ENCODE assay signal across 30 cellular contexts in the genomic region with DNA sequence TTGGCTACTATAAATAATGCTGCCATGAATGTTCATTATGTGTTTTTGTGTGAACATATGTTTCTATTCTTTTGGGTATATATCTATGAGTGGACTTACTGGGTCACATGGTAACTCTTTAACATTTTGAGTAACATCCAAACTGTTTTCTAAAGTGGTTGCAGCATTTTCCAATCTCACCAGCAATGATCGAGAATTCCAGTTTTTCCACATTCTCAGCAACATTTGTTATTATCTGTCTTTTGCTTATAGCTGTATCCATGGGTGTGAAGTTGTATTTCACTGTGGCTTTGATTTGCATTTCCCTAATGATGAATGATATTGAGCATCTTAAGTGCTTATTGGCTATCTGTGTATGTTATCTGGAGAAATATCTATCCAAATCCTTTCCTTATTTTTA.
DNase-seq lines count a peak whose midpoint lies in the region; ATAC-seq, FAIRE-seq and TF ChIP-seq lines count a peak whose summit lies in the region.
"Had no signal": no experiment of that assay in that cellular context is flagged by ENCODE, and none has a peak within 500 bp of the region (broad histone marks: within the 10 kb centered on the region; RNA-seq: fewer than 3 reads in every experiment).

No MANE protein-coding gene starts in this region.

- peaks cover 32% of the 10 kb centered on the region for H3K4me1 ChIP-seq in keratinocyte (ENCODE audit: control insufficient read depth, extremely low read depth, insufficient read depth, low read length)
- H3K4me1 ChIP-seq in tibial artery, result peaks cover 0 to 41% (median 26%) of the 10 kb centered on the region in 4 donors

- dilution Hi-C loops in keratinocyte (cut with MboI; ENCODE audit: extremely low pct_ligation_motif_present, low sequenced_read_pairs), result no loop called here

- no peak for FAIRE-seq in keratinocyte (lab: Jason Lieb, UNC)
- FAIRE-seq: islet of Langerhans, urothelium cell line had no signal

- H3K27ac Mint-ChIP-seq in Calu3 (ENCODE audit: unreplicated experiment), result peak overlapping the region; percentile 99
- H3K27ac Mint-ChIP-seq: activated CD8-positive, alpha-beta T cell treated with anti-CD3 and anti-CD28 coated beads, Interleukin-2, amount 10 ng/mL, durations not matched to agents 7 days and 5 days; activated naive CD4-positive, alpha-beta T cell treated with anti-CD3 and anti-CD28 coated beads, Interleukin-2, amount 50 U/mL, for 24 hours; progenitor cell of endocrine pancreas had no signal

- TF ChIP-seq CTCF in Calu3 (IDR thresholded peaks at IDR 0.05; ENCODE audit: unreplicated experiment) (no peak), VCaP (conservative IDR thresholded peaks at IDR 0.05) (no peak), keratinocyte (optimal IDR thresholded peaks at IDR 0.05 in 1 of 3, IDR thresholded peaks at IDR 0.05 in 1 of 3, conservative IDR thresholded peaks at IDR 0.05 in 1 of 3; ENCODE audit: extremely low read depth in 1 of 3, insufficient read depth in 2 of 3, low read length in 3 of 3) (no peak), tibial artery (IDR thresholded peaks at IDR 0.05) (no peak)

- peaks cover 0 to 2% of the 10 kb centered on the region in 2 experiments for H3K36me3 ChIP-seq in keratinocyte (ENCODE audit: control insufficient read depth in 2 of 2, extremely low read depth in 1 of 2, insufficient read depth in 2 of 2, low read length in 2 of 2)
- H3K36me3 ChIP-seq in tibial artery, result peaks cover 6 to 13% (median 9%) of the 10 kb centered on the region in 3 donors
- H3K36me3 ChIP-seq: colonic mucosa, right lobe of liver had no signal

- H3K9me3 ChIP-seq in keratinocyte (ENCODE audit: control insufficient read depth, low read depth, low read length), result no peaks in the 10 kb centered on the region
- H3K9me3 ChIP-seq in tibial artery, result no peaks in the 10 kb centered on the region
- H3K9me3 ChIP-seq: colonic mucosa, neutrophil, right lobe of liver had no signal

- H3K4me1 Mint-ChIP-seq in Calu3 (ENCODE audit: low read depth, unreplicated experiment), result peaks cover 35% of the 10 kb centered on the region
- H3K4me1 Mint-ChIP-seq: activated naive CD4-positive, alpha-beta T cell treated with anti-CD3 and anti-CD28 coated beads, Interleukin-2, amount 50 U/mL, for 24 hours; CD8-positive, alpha-beta memory T cell had no signal

- no peak overlapping the region for H2AFZ ChIP-seq in keratinocyte (ENCODE audit: control insufficient read depth, low read length)

- H3K4me3 ChIP-seq in keratinocyte (ENCODE audit: control insufficient read depth in 2 of 3, extremely low read depth in 1 of 3, insufficient read depth in 2 of 3, low read depth in 1 of 3, low read length in 3 of 3), result peak overlapping the region in 1 of 3 experiments; percentile 34
- H3K4me3 ChIP-seq in tibial artery, result no peak overlapping the region
- H3K4me3 ChIP-seq: cardiac muscle cell, colonic mucosa, right lobe of liver had no signal

- no peaks in the 10 kb centered on the region for H3K79me2 ChIP-seq in keratinocyte (ENCODE audit: control insufficient read depth, insufficient read depth, low read length)

- H3K9me3 Mint-ChIP-seq in Calu3 (ENCODE audit: low read depth, unreplicated experiment), result no peaks in the 10 kb centered on the region
- H3K9me3 Mint-ChIP-seq: activated naive CD4-positive, alpha-beta T cell treated with anti-CD3 and anti-CD28 coated beads, Interleukin-2, amount 50 U/mL, for 24 hours; activated T-helper 17 cell treated with anti-CD3 and anti-CD28 coated beads, Interleukin-2, amount 50 U/mL, for 72 hours; CD8-positive, alpha-beta memory T cell had no signal

- no peaks in the 10 kb centered on the region for H4K20me1 ChIP-seq in keratinocyte (ENCODE audit: control insufficient read depth, extremely low read depth, insufficient read depth, low read length)

- no TSS peak for BruUV-seq in Calu3 (replicated peaks; lab: Mats Ljungman, UMichigan)

- H3K4me3 Mint-ChIP-seq in Calu3 (ENCODE audit: low read depth, unreplicated experiment), result peak overlapping the region; percentile 56
- H3K4me3 Mint-ChIP-seq: activated CD8-positive, alpha-beta T cell treated with anti-CD3 and anti-CD28 coated beads, Interleukin-2, amount 10 ng/mL, durations not matched to agents 7 days and 5 days; activated naive CD4-positive, alpha-beta T cell treated with anti-CD3 and anti-CD28 coated beads, Interleukin-2, amount 50 U/mL, for 24 hours; activated T-helper 17 cell treated with anti-CD3 and anti-CD28 coated beads, Interleukin-2, amount 50 U/mL, for 72 hours; CD8-positive, alpha-beta memory T cell; mesothelial cell of epicardium had no signal

- peaks cover 17% of the 10 kb centered on the region for H3K36me3 Mint-ChIP-seq in Calu3 (ENCODE audit: insufficient read depth, unreplicated experiment)

- no peak overlapping the region for H3K9ac ChIP-seq in keratinocyte (ENCODE audit: control insufficient read depth, extremely low read depth, insufficient read depth, low read length)

- no peaks in the 10 kb centered on the region for H3K27me3 Mint-ChIP-seq in Calu3 (ENCODE audit: unreplicated experiment)
- H3K27me3 Mint-ChIP-seq: activated naive CD4-positive, alpha-beta T cell treated with anti-CD3 and anti-CD28 coated beads, Interleukin-2, amount 50 U/mL, for 24 hours; activated T-helper 17 cell treated with anti-CD3 and anti-CD28 coated beads, Interleukin-2, amount 50 U/mL, for 72 hours; CD8-positive, alpha-beta memory T cell; progenitor cell of endocrine pancreas had no signal

- no peak for DNase-seq in Calu3
- no peak for DNase-seq in keratinocyte (ENCODE audit: low read depth, low spot score)
- DNase-seq in tibial artery, result no peak
- DNase-seq in amygdala (lab: John Stamatoyannopoulos, UW), result no peak
- DNase-seq in NCI-H345 treated with DMSO at 0.1 percent for 48 hours (lab: John Stamatoyannopoulos, UW; ENCODE audit: unreplicated experiment), result no peak
- no peak for DNase-seq in ureter (ENCODE audit: low spot score)
- DNase-seq: activated CD4-positive, alpha-beta T cell treated with anti-CD3 and anti-CD28 coated beads for 4 hours; activated CD8-positive, alpha-beta T cell treated with anti-CD3 and anti-CD28 coated beads, Interleukin-2, amount 10 ng/mL, durations not matched to agents 7 days and 5 days; CD8-positive, alpha-beta memory T cell; colonic mucosa; effector CD8-positive, alpha-beta T cell; EL; glutamatergic neuron; NCI-H526 treated with DMSO at 0.1 percent for 48 hours; NK-92 treated with Interleukin-12 subunit alpha and Interleukin-12 subunit beta, amount 100 ng/mL, for 24 hours; right lobe of liver; SHP77; stimulated activated CD4-positive, alpha-beta T cell treated with anti-CD3 and anti-CD28 coated beads, Interleukin-4, amount 100 ng/mL, for 1 hour; T-helper 9 cell; WERI-Rb-1 had no signal

- peak overlapping the region; percentile 68 for H3K4me2 ChIP-seq in keratinocyte (ENCODE audit: control insufficient read depth, extremely low read depth, insufficient read depth, low read depth, low read length)

- ATAC-seq in HG03280 (IDR thresholded peaks at IDR 0.05; ENCODE audit: unreplicated experiment), result no peak
- ATAC-seq: activated CD8-positive, alpha-beta T cell treated with anti-CD3 and anti-CD28 coated beads, Interleukin-2, amount 10 ng/mL, durations not matched to agents 7 days and 5 days; activated T-helper 17 cell treated with anti-CD3 and anti-CD28 coated beads, Interleukin-2, amount 50 U/mL, for 72 hours had no signal

- no peaks in the 10 kb centered on the region for H3K9me1 ChIP-seq in keratinocyte (ENCODE audit: control insufficient read depth, extremely low read depth, insufficient read depth, low read length)

- CTCF ChIA-PET in Calu3 (lab: Charles Lee), result interaction anchor here (0.6 to 1.5 kb wide), 2 partner anchors 14 to 754 kb away, joined by 3 read pairs; no protein-coding TSS in a partner anchor

- H3K27me3 ChIP-seq in keratinocyte (ENCODE audit: control insufficient read depth, extremely low read depth, insufficient read depth, low read length), result no peaks in the 10 kb centered on the region
- no peaks in the 10 kb centered on the region for H3K27me3 ChIP-seq in tibial artery
- H3K27me3 ChIP-seq: cardiac muscle cell, colonic mucosa, neutrophil, right lobe of liver had no signal

- intact Hi-C loops in Calu3 (cut with micrococcal nuclease; ENCODE audit: unreplicated experiment), result no loop called here
- intact Hi-C loops in tibial artery (cut with DNase I; ENCODE audit: low total_unique reads), result no loop called here

- peak overlapping the region; percentile 52; the same call in 1 of the 2 replicates for H3K27ac ChIP-seq in VCaP
- peak overlapping the region; percentile 74 for H3K27ac ChIP-seq in keratinocyte (ENCODE audit: control insufficient read depth, insufficient read depth, low read length)
- peak overlapping the region; percentile 55 to 86 for H3K27ac ChIP-seq in tibial artery
- H3K27ac ChIP-seq: WERI-Rb-1 had no signal
